1 cellular context compared by ENCODE assay signal in genomic region chrX:68696267-68696666, GRCh38.
TF ChIP-seq lines count a peak whose summit lies in the region.

No MANE protein-coding gene starts in this region.

TF ChIP-seq in K562, 482 proteins besides CTCF, POLR2A, EP300 and RAD21:
- TF ChIP-seq ZNF592 (IDR thresholded peaks at IDR 0.05) = 0 out of 2 replicates have a peak, but pooled peaks have one; percentile 36
- TF ChIP-seq MYC (IDR thresholded peaks at IDR 0.05; ENCODE audit: low read depth, low read length) = 0 out of 2 replicates have a peak, but pooled peaks have one; percentile 12
- TF ChIP-seq MYC (CRISPR knock-in tag; IDR thresholded peaks at IDR 0.05; ENCODE audit: borderline replicate concordance, low read depth) = no peak
- peak; percentile 43 to 54; a peak in 2 of 4 replicates for TF ChIP-seq MNT (conservative IDR thresholded peaks at IDR 0.05)
- no peak for TF ChIP-seq TAL1 (IDR thresholded peaks at IDR 0.05)
